ENCODE assay signal across 11 cellular contexts in genomic region chrX:31223817-31224216, GRCh38.
DNase-seq lines count a peak whose midpoint lies in the region; ATAC-seq and TF ChIP-seq lines count a peak whose summit lies in the region.
"Had no signal": no experiment of that assay in that cellular context is flagged by ENCODE, and none has a peak within 500 bp of the region (broad histone marks: within the 10 kb centered on the region; RNA-seq: fewer than 3 reads in every experiment).

No MANE protein-coding gene starts in this region.

- intact Hi-C loops in sciatic nerve (cut with DNase I), result no loop called here

- peak overlapping the region; percentile 53 for H3K27ac ChIP-seq in brain microvascular endothelial cell
- H3K27ac ChIP-seq: upper lobe of left lung had no signal

- no peaks in the 10 kb centered on the region for H3K27me3 ChIP-seq in brain microvascular endothelial cell (replicated peaks)
- H3K27me3 ChIP-seq: BE2C, upper lobe of left lung had no signal

- no peaks in the 10 kb centered on the region for H3K36me3 ChIP-seq in brain microvascular endothelial cell (replicated peaks)
- H3K36me3 ChIP-seq: BE2C, upper lobe of left lung had no signal

- no peaks in the 10 kb centered on the region for H3K4me1 Mint-ChIP-seq in effector memory CD8-positive, alpha-beta T cell (ENCODE audit: low read depth in 2 of 2)

- H3K27ac Mint-ChIP-seq in effector memory CD8-positive, alpha-beta T cell, result no peak overlapping the region

- TF ChIP-seq CTCF in AG09309 (IDR thresholded peaks at IDR 0.05; ENCODE audit: control insufficient read depth, insufficient read depth, low read depth, low read length, missing control alignments) (no peak), brain microvascular endothelial cell (IDR thresholded peaks at IDR 0.05; ENCODE audit: low read depth, low read length, missing control alignments) (no peak)

- H3K36me3 Mint-ChIP-seq in effector memory CD8-positive, alpha-beta T cell (ENCODE audit: insufficient read depth), result no peaks in the 10 kb centered on the region

- ATAC-seq in GM21423 (IDR thresholded peaks at IDR 0.05; ENCODE audit: unreplicated experiment) (peak; percentile 81), HG03460 (IDR thresholded peaks at IDR 0.05; ENCODE audit: unreplicated experiment) (peak; percentile 78), sciatic nerve (no peak)
- no peak for ATAC-seq in effector memory CD8-positive, alpha-beta T cell (replicated peaks)

- no peak overlapping the region for H3K4me3 Mint-ChIP-seq in effector memory CD8-positive, alpha-beta T cell

- H3K27me3 Mint-ChIP-seq in effector memory CD8-positive, alpha-beta T cell, result no peaks in the 10 kb centered on the region

- H3K9me3 Mint-ChIP-seq in effector memory CD8-positive, alpha-beta T cell, result no peaks in the 10 kb centered on the region

- DNase-seq in AG09309 (ENCODE audit: low read depth) (peak; percentile 46), brain microvascular endothelial cell (peak; percentile 78), C1 segment of cervical spinal cord (lab: John Stamatoyannopoulos, UW) (no peak), sciatic nerve (ENCODE audit: low spot score) (no peak)
- no peak for DNase-seq in stimulated activated naive CD4-positive, alpha-beta T cell (lab: John Stamatoyannopoulos, UW)
- DNase-seq in effector memory CD8-positive, alpha-beta T cell, result no peak
- DNase-seq: activated CD4-positive, alpha-beta T cell treated with anti-CD3 and anti-CD28 coated beads for 4 hours; BE2C; upper lobe of left lung had no signal

- in situ Hi-C loops in brain microvascular endothelial cell (cut with HindIII; ENCODE audit: low pct_ligation_motif_present, low sequenced_read_pairs), result no loop called here

- H3K4me3 ChIP-seq in AG09309 (ENCODE audit: control insufficient read depth, low read depth, low read length) (no peak overlapping the region), brain microvascular endothelial cell (ENCODE audit: low read depth, low read length) (no peak overlapping the region)
- H3K4me3 ChIP-seq: upper lobe of left lung had no signal

Comparison
In these comparisons a context has a peak if more than half of its experiments do, and no peak if none do; other contexts are left out.
1. DNase-seq: peak in AG09309 (single experiment) and brain microvascular endothelial cell (single experiment); none in C1 segment of cervical spinal cord (0 of 14), stimulated activated naive CD4-positive, alpha-beta T cell (0 of 6), sciatic nerve (single experiment) and effector memory CD8-positive, alpha-beta T cell (0 of 3).
2. ATAC-seq: peak in GM21423 (single experiment) and HG03460 (single experiment); none in sciatic nerve (single experiment) and effector memory CD8-positive, alpha-beta T cell (single experiment).